ENCODE assay signal across 16 cellular contexts in the genomic region with DNA sequence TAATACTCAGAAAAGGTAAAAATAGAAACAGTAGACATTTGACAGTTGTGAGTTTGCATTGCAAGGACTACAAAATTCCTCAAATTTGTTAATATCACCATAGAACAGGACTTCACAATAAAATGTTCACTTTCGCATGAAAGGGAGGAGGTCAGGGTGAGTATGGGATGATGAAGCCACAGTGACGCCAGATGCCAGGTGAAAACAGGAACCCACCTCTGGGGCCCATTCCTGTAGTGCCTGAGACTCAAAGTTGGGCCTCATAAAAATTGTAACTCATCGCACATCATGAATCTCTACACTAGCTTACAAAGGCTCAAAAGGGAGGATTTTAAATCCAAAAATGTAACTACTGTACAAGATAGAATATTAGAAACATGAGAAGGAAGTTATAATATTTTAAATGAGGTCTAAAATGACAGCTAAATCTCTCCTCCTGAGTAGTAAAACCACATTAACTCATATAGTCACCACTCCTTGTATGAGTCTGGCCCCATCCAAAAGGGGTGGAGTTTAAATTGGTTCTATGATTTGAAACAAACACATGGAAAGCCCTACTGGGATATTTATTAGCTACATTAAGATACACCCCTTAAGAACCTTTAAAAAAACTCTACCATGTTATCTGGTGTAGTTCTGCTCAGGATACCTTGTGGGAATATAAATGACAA.
DNase-seq lines count a peak whose midpoint lies in the region; ATAC-seq and TF ChIP-seq lines count a peak whose summit lies in the region.
"Had no signal": no experiment of that assay in that cellular context is flagged by ENCODE, and none has a peak within 500 bp of the region (broad histone marks: within the 10 kb centered on the region; RNA-seq: fewer than 3 reads in every experiment).

No MANE protein-coding gene starts in this region.

- WGBS in mammary epithelial cell (ENCODE audit: low coverage, missing lambda C conversion rate): 94% methylated on average over 3 of the region's 3 CpGs

- in situ Hi-C loops in mammary epithelial cell (cut with MboI; ENCODE audit: low sequenced_read_pairs in 2 of 2): no loop called here
- in situ Hi-C loops in gastrocnemius medialis (cut with MboI; ENCODE audit: low sequenced_read_pairs in 4 of 4): no loop called here

- H3K27ac ChIP-seq in mammary epithelial cell (ENCODE audit: insufficient read depth, low read depth, low read length): no peak overlapping the region
- peak overlapping the region; percentile 89 to 95 (median 92) for H3K27ac ChIP-seq in gastrocnemius medialis
- H3K27ac ChIP-seq: 22Rv1, HL-60 had no signal

- H3K9ac ChIP-seq in mammary epithelial cell (ENCODE audit: insufficient read depth, low read length): no peak overlapping the region

- no peak overlapping the region for H3K4me3 ChIP-seq in mammary epithelial cell (replicated peaks in 1 of 3; ENCODE audit: insufficient read depth in 1 of 3, low read depth in 2 of 3, low read length in 3 of 3)
- no peak overlapping the region for H3K4me3 ChIP-seq in gastrocnemius medialis
- H3K4me3 ChIP-seq: HAP-1 had no signal

- H3K36me3 Mint-ChIP-seq in activated CD4-positive, alpha-beta T cell treated with anti-CD3 and anti-CD28 coated beads for 36 hours (ENCODE audit: low read depth): no peaks in the 10 kb centered on the region
- no peaks in the 10 kb centered on the region for H3K36me3 Mint-ChIP-seq in MCF 10A (ENCODE audit: insufficient read depth, unreplicated experiment)
- H3K36me3 Mint-ChIP-seq: CD14-positive monocyte; CD8-positive, alpha-beta T cell had no signal

- DNase-seq in activated CD4-positive, alpha-beta T cell treated with anti-CD3 and anti-CD28 coated beads for 36 hours: no peak
- no peak for DNase-seq in activated CD4-positive, alpha-beta T cell treated with anti-CD3 and anti-CD28 coated beads for 1 hour
- no peak for DNase-seq in MCF 10A (ENCODE audit: unreplicated experiment)
- DNase-seq in mammary epithelial cell: no peak
- no peak for DNase-seq in gastrocnemius medialis
- DNase-seq in stimulated activated CD4-positive, alpha-beta T cell treated with anti-CD3 and anti-CD28 coated beads, Interleukin-4, amount 100 ng/mL, for 4 hours: no peak
- DNase-seq: CD8-positive, alpha-beta T cell; COR-L47; DMS153; DMS79 treated with DMSO at 0.1 percent for 48 hours; GDM1 had no signal

- no peak overlapping the region for H3K4me2 ChIP-seq in mammary epithelial cell (ENCODE audit: insufficient read depth, low read depth, low read length)

- no peaks in the 10 kb centered on the region for H3K79me2 ChIP-seq in mammary epithelial cell (ENCODE audit: insufficient read depth, low read length)

- H2AFZ ChIP-seq in mammary epithelial cell (ENCODE audit: low read depth, low read length): no peak overlapping the region

- no peaks in the 10 kb centered on the region for H3K9me3 ChIP-seq in mammary epithelial cell (replicated peaks; ENCODE audit: insufficient read depth, low read length)
- H3K9me3 ChIP-seq in gastrocnemius medialis: no peaks in the 10 kb centered on the region
- H3K9me3 ChIP-seq: HAP-1 had no signal

- ATAC-seq in activated CD4-positive, alpha-beta T cell treated with anti-CD3 and anti-CD28 coated beads for 36 hours: peak; percentile 74
- ATAC-seq in gastrocnemius medialis (no peak), HG03159 (IDR thresholded peaks at IDR 0.05; ENCODE audit: unreplicated experiment) (no peak)
- ATAC-seq: CD8-positive, alpha-beta T cell had no signal

- H3K4me3 Mint-ChIP-seq in activated CD4-positive, alpha-beta T cell treated with anti-CD3 and anti-CD28 coated beads for 36 hours: no peak overlapping the region
- H3K4me3 Mint-ChIP-seq in MCF 10A (ENCODE audit: unreplicated experiment): no peak overlapping the region
- H3K4me3 Mint-ChIP-seq: CD14-positive monocyte; CD8-positive, alpha-beta T cell had no signal

- TF ChIP-seq CTCF in MCF 10A (IDR thresholded peaks at IDR 0.05; ENCODE audit: unreplicated experiment) (no peak), mammary epithelial cell (conservative IDR thresholded peaks at IDR 0.05 in 1 of 2, IDR thresholded peaks at IDR 0.05 in 1 of 2; ENCODE audit: extremely low read depth in 1 of 2, insufficient read depth in 1 of 2, low read depth in 1 of 2, low read length in 2 of 2) (no peak), gastrocnemius medialis (IDR thresholded peaks at IDR 0.05 in 4 of 5, conservative IDR thresholded peaks at IDR 0.05 in 1 of 5) (no peak)

- intact Hi-C loops in activated CD4-positive, alpha-beta T cell treated with anti-CD3 and anti-CD28 coated beads for 36 hours (cut with DNase I, micrococcal nuclease): no loop called here
- intact Hi-C loops in MCF 10A (cut with micrococcal nuclease): no loop called here
- intact Hi-C loops in mammary epithelial cell (cut with micrococcal nuclease): no loop called here
- intact Hi-C loops in gastrocnemius medialis (cut with DNase I; ENCODE audit: low total_unique reads): loop anchor here (2.0 kb wide), 1 partner anchor 79 kb away; no protein-coding TSS in a partner anchor

- no TSS peak for BruUV-seq in MCF 10A (replicated peaks; lab: Mats Ljungman, UMichigan)
- no TSS peak for BruUV-seq in mammary epithelial cell (replicated peaks; lab: Mats Ljungman, UMichigan)

- peaks cover 15% of the 10 kb centered on the region for H3K9me3 Mint-ChIP-seq in activated CD4-positive, alpha-beta T cell treated with anti-CD3 and anti-CD28 coated beads for 36 hours (ENCODE audit: low read depth)
- peaks cover 8% of the 10 kb centered on the region for H3K9me3 Mint-ChIP-seq in MCF 10A (ENCODE audit: unreplicated experiment)

- TF ChIP-seq POLR2A in gastrocnemius medialis (IDR thresholded peaks at IDR 0.05): no peak

- peaks cover 11% of the 10 kb centered on the region for H3K27me3 Mint-ChIP-seq in activated CD4-positive, alpha-beta T cell treated with anti-CD3 and anti-CD28 coated beads for 36 hours
- H3K27me3 Mint-ChIP-seq in MCF 10A (ENCODE audit: insufficient read depth, unreplicated experiment): no peaks in the 10 kb centered on the region

- H3K36me3 ChIP-seq in mammary epithelial cell (ENCODE audit: insufficient read depth, low read length) (no peaks in the 10 kb centered on the region), gastrocnemius medialis (no peaks in the 10 kb centered on the region)
- H3K36me3 ChIP-seq: HAP-1 had no signal

- no peaks in the 10 kb centered on the region for H3K27me3 ChIP-seq in mammary epithelial cell (ENCODE audit: insufficient read depth, low read length)
- no peaks in the 10 kb centered on the region for H3K27me3 ChIP-seq in gastrocnemius medialis

- H3K27ac Mint-ChIP-seq in activated CD4-positive, alpha-beta T cell treated with anti-CD3 and anti-CD28 coated beads for 36 hours: no peak overlapping the region
- peak overlapping the region; percentile 71 for H3K27ac Mint-ChIP-seq in MCF 10A (ENCODE audit: low read depth, unreplicated experiment)
- H3K27ac Mint-ChIP-seq: CD14-positive monocyte; CD8-positive, alpha-beta T cell had no signal

- CTCF ChIA-PET in activated CD4-positive, alpha-beta T cell treated with anti-CD3 and anti-CD28 coated beads for 36 hours (lab: Charles Lee): no interaction called here
- CTCF ChIA-PET in MCF 10A (lab: Yijun Ruan, JAX) (interaction anchor here (0.9 kb wide), 1 partner anchor 25 kb away, joined by 3 read pairs; no protein-coding TSS in a partner anchor), mammary epithelial cell (lab: Charles Lee; ENCODE audit: low non-redundant PET) (no interaction called here)

- dilution Hi-C loops in mammary epithelial cell (cut with HindIII; ENCODE audit: low sequenced_read_pairs): no loop called here

- H4K20me1 ChIP-seq in mammary epithelial cell (ENCODE audit: insufficient read depth, low read length): no peaks in the 10 kb centered on the region

- POLR2A ChIA-PET in activated CD4-positive, alpha-beta T cell treated with anti-CD3 and anti-CD28 coated beads for 36 hours (lab: Charles Lee): interaction anchor here (0.6 to 0.7 kb wide), 2 partner anchors 95 to 132 kb away, joined by 3 to 4 read pairs; no protein-coding TSS in a partner anchor
- POLR2A ChIA-PET in MCF 10A (lab: Yijun Ruan, JAX): interaction anchor here (0.6 to 2.1 kb wide), 6 partner anchors 9 to 237 kb away, joined by 3 to 7 read pairs (median 3); no protein-coding TSS in a partner anchor

- H3K4me1 Mint-ChIP-seq in activated CD4-positive, alpha-beta T cell treated with anti-CD3 and anti-CD28 coated beads for 36 hours: peaks cover 21% of the 10 kb centered on the region
- peaks cover 45% of the 10 kb centered on the region for H3K4me1 Mint-ChIP-seq in MCF 10A (ENCODE audit: insufficient read depth, unreplicated experiment)

- H3K4me1 ChIP-seq in mammary epithelial cell (ENCODE audit: insufficient read depth, low read length) (peaks cover 23% of the 10 kb centered on the region), gastrocnemius medialis (peaks cover 47% of the 10 kb centered on the region in 2 donors)
- H3K4me1 ChIP-seq: HAP-1 had no signal
